11 cellular contexts compared by ENCODE assay signal in genomic region chr2:235171511-235172130, GRCh38.
DNase-seq lines count a peak whose midpoint lies in the region; ATAC-seq, FAIRE-seq and TF ChIP-seq lines count a peak whose summit lies in the region.
"Had no signal": no experiment of that assay in that cellular context is flagged by ENCODE, and none has a peak within 500 bp of the region (broad histone marks: within the 10 kb centered on the region; RNA-seq: fewer than 3 reads in every experiment).

No MANE protein-coding gene starts in this region.

- DNase-seq in AG04450 (ENCODE audit: low read depth, low spot score) (peak; percentile 10), amniotic epithelial cell (ENCODE audit: low read depth) (peak; percentile 94), keratinocyte (ENCODE audit: low read depth, low spot score) (peak; percentile 26), NOMO-1 treated with dmso at 0.1 percent for 144 hours (lab: John Stamatoyannopoulos, UW; ENCODE audit: unreplicated experiment) (no peak)
- no peak for DNase-seq in CD8-positive, alpha-beta T cell
- DNase-seq: activated CD4-positive, alpha-beta T cell treated with anti-CD3 and anti-CD28 coated beads, Interleukin-2, amount 50 U/mL, for 4 hours had no signal

- no peak overlapping the region for H3K9ac ChIP-seq in keratinocyte (ENCODE audit: control insufficient read depth, extremely low read depth, insufficient read depth, low read length)

- H3K36me3 ChIP-seq in HEK293 (ENCODE audit: control insufficient read depth in 2 of 2, insufficient read depth in 1 of 2, low read length in 2 of 2) (no peaks in the 10 kb centered on the region), keratinocyte (ENCODE audit: control insufficient read depth in 2 of 2, extremely low read depth in 1 of 2, insufficient read depth in 2 of 2, low read length in 2 of 2) (no peaks in the 10 kb centered on the region)
- H3K36me3 ChIP-seq in CD8-positive, alpha-beta T cell (ENCODE audit: insufficient read depth, low read length), result no peaks in the 10 kb centered on the region
- H3K36me3 ChIP-seq: thoracic aorta had no signal

- FAIRE-seq in keratinocyte (lab: Jason Lieb, UNC), result peak; percentile 39

- CTCF ChIA-PET in AG04450 (lab: Charles Lee), result interaction anchor here (1.0 kb wide), 1 partner anchor 63 kb away, joined by 4 read pairs; no protein-coding TSS in a partner anchor
- CTCF ChIA-PET in HEK293 (lab: Yijun Ruan, JAX), result interaction anchor here (0.7 kb wide), 1 partner anchor 10 kb away, joined by 3 read pairs; no protein-coding TSS in a partner anchor
- CTCF ChIA-PET in CD8-positive, alpha-beta T cell (lab: Charles Lee), result no interaction called here

- POLR2A ChIA-PET in AG04450 (lab: Yijun Ruan, JAX) (no interaction called here), HEK293 (lab: Yijun Ruan, JAX) (no interaction called here)
- POLR2A ChIA-PET in CD8-positive, alpha-beta T cell (lab: Charles Lee), result no interaction called here

- H4K20me1 ChIP-seq in keratinocyte (ENCODE audit: control insufficient read depth, extremely low read depth, insufficient read depth, low read length), result no peaks in the 10 kb centered on the region

- no peak overlapping the region for H3K27ac Mint-ChIP-seq in CD8-positive, alpha-beta T cell

- H3K4me1 Mint-ChIP-seq in CD8-positive, alpha-beta T cell (ENCODE audit: low read depth), result no peaks in the 10 kb centered on the region

- intact Hi-C loops in CD8-positive, alpha-beta T cell (cut with DNase I, micrococcal nuclease), result no loop called here

- H3K27me3 Mint-ChIP-seq in CD8-positive, alpha-beta T cell (ENCODE audit: low read depth), result peaks cover 20% of the 10 kb centered on the region

- H3K9me3 ChIP-seq in AG04450 (ENCODE audit: control insufficient read depth, insufficient read depth, low read length) (no peaks in the 10 kb centered on the region), HEK293 (ENCODE audit: control insufficient read depth, insufficient read depth, low read depth, low read length) (no peaks in the 10 kb centered on the region), keratinocyte (ENCODE audit: control insufficient read depth, low read depth, low read length) (no peaks in the 10 kb centered on the region)
- H3K9me3 ChIP-seq in CD8-positive, alpha-beta T cell (ENCODE audit: low read length), result no peaks in the 10 kb centered on the region
- H3K9me3 ChIP-seq: thoracic aorta had no signal

- peak overlapping the region; percentile 39 for H3K27ac ChIP-seq in AG04450 (ENCODE audit: low read depth, low read length)
- H3K27ac ChIP-seq in HEK293 (ENCODE audit: extremely low read depth, low read depth, low read length), result no peak overlapping the region
- peak overlapping the region; percentile 45 for H3K27ac ChIP-seq in keratinocyte (ENCODE audit: control insufficient read depth, insufficient read depth, low read length)
- no peak overlapping the region for H3K27ac ChIP-seq in CD8-positive, alpha-beta T cell (ENCODE audit: low read depth, low read length)
- H3K27ac ChIP-seq: thoracic aorta had no signal

- dilution Hi-C loops in keratinocyte (cut with MboI; ENCODE audit: extremely low pct_ligation_motif_present, low sequenced_read_pairs), result no loop called here

- H2AFZ ChIP-seq in keratinocyte (ENCODE audit: control insufficient read depth, low read length), result peak overlapping the region; percentile 16

- H3K79me2 ChIP-seq in keratinocyte (ENCODE audit: control insufficient read depth, insufficient read depth, low read length), result no peaks in the 10 kb centered on the region

- H3K4me3 ChIP-seq in AG04450 (ENCODE audit: low read depth, low read length) (no peak overlapping the region), HEK293 (ENCODE audit: low read depth, low read length) (no peak overlapping the region), keratinocyte (ENCODE audit: control insufficient read depth in 2 of 3, extremely low read depth in 1 of 3, insufficient read depth in 2 of 3, low read depth in 1 of 3, low read length in 3 of 3) (no peak overlapping the region)
- no peak overlapping the region for H3K4me3 ChIP-seq in CD8-positive, alpha-beta T cell (ENCODE audit: low read depth, low read length)
- H3K4me3 ChIP-seq: thoracic aorta had no signal

- no peak for TF ChIP-seq CTCF in AG04450 (IDR thresholded peaks at IDR 0.05; ENCODE audit: low read depth, low read length)
- TF ChIP-seq CTCF in HEK293 (tag by site-specific recombination; IDR thresholded peaks at IDR 0.05), result no peak
- TF ChIP-seq CTCF in keratinocyte (optimal IDR thresholded peaks at IDR 0.05 in 1 of 3, IDR thresholded peaks at IDR 0.05 in 1 of 3, conservative IDR thresholded peaks at IDR 0.05 in 1 of 3; ENCODE audit: extremely low read depth in 1 of 3, insufficient read depth in 2 of 3, low read length in 3 of 3), result no peak
- TF ChIP-seq CTCF in CD8-positive, alpha-beta T cell (IDR thresholded peaks at IDR 0.05), result no peak

- no peak overlapping the region for H3K4me3 Mint-ChIP-seq in CD8-positive, alpha-beta T cell
- H3K4me3 Mint-ChIP-seq: nephron had no signal

- H3K9me1 ChIP-seq in keratinocyte (ENCODE audit: control insufficient read depth, extremely low read depth, insufficient read depth, low read length), result peaks cover 5% of the 10 kb centered on the region

- H3K4me2 ChIP-seq in keratinocyte (ENCODE audit: control insufficient read depth, extremely low read depth, insufficient read depth, low read depth, low read length), result peak overlapping the region; percentile 25

- H3K27me3 ChIP-seq in AG04450 (ENCODE audit: control insufficient read depth, insufficient read depth, low read length) (peaks cover 4% of the 10 kb centered on the region), keratinocyte (ENCODE audit: control insufficient read depth, extremely low read depth, insufficient read depth, low read length) (no peaks in the 10 kb centered on the region)
- H3K27me3 ChIP-seq in CD8-positive, alpha-beta T cell (ENCODE audit: insufficient read depth, low read length), result no peaks in the 10 kb centered on the region

- H3K4me1 ChIP-seq in HEK293 (ENCODE audit: control insufficient read depth, insufficient read depth, low read length) (peaks cover 4% of the 10 kb centered on the region; the same call in 1 of the 2 replicates), keratinocyte (ENCODE audit: control insufficient read depth, extremely low read depth, insufficient read depth, low read length) (peaks cover 26% of the 10 kb centered on the region)
- no peaks in the 10 kb centered on the region for H3K4me1 ChIP-seq in CD8-positive, alpha-beta T cell (ENCODE audit: insufficient read depth, low read length)

- H3K9me3 Mint-ChIP-seq in CD8-positive, alpha-beta T cell, result peaks cover 2% of the 10 kb centered on the region

- ATAC-seq in GM19023 (IDR thresholded peaks at IDR 0.05; ENCODE audit: unreplicated experiment) (no peak), HG02938 (IDR thresholded peaks at IDR 0.05; ENCODE audit: unreplicated experiment) (no peak)
- no peak for ATAC-seq in CD8-positive, alpha-beta T cell

- H3K36me3 Mint-ChIP-seq in CD8-positive, alpha-beta T cell, result no peaks in the 10 kb centered on the region

TF ChIP-seq in HEK293, 187 proteins besides CTCF, POLR2A, EP300 and RAD21:
- TF ChIP-seq ZNF555 (tag by site-specific recombination; conservative IDR thresholded peaks at IDR 0.05) (no peak), SCRT1 (tag by site-specific recombination; IDR thresholded peaks at IDR 0.05; ENCODE audit: borderline replicate concordance) (0 out of 2 replicates have a peak, but pooled peaks have one; percentile 21), ZNF629 (tag by site-specific recombination; IDR thresholded peaks at IDR 0.05) (no peak)
TF ChIP-seq in HEK293: peak in this region for 1.

Comparison
In these comparisons a context has a peak if more than half of its experiments do, and no peak if none do; other contexts are left out.
1. DNase-seq: peak in AG04450 (single experiment), amniotic epithelial cell (single experiment) and keratinocyte (single experiment); none in NOMO-1 treated with dmso at 0.1 percent for 144 hours (single experiment) and CD8-positive, alpha-beta T cell (0 of 7).
2. H3K27ac ChIP-seq: peak in AG04450 (single experiment) and keratinocyte (single experiment); none in HEK293 (single experiment) and CD8-positive, alpha-beta T cell (single experiment).